In the genomic region with DNA sequence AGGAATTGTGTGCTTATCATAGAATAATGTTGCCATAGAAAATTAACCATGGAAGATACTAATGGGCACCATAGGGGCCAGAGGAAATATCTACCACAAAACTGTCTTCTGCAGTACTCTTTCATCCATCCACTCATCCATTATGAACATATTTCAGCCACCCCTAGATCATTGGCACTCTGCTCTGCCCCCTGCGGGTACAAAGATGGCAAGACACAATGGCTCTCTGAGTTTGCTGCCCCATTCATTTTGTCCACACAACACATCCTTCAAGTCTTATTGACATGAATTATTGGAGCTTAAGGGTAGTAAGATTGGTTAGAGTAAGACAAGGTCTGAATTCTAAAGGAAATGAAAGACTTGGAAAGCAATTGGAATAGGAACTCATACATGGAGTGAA, we compare ENCODE assay signal across 17 cellular contexts.
DNase-seq lines count a peak whose midpoint lies in the region; ATAC-seq, FAIRE-seq and TF ChIP-seq lines count a peak whose summit lies in the region.
"Had no signal": no experiment of that assay in that cellular context is flagged by ENCODE, and none has a peak within 500 bp of the region (broad histone marks: within the 10 kb centered on the region; RNA-seq: fewer than 3 reads in every experiment).

No MANE protein-coding gene starts in this region.

- H3K9me3 Mint-ChIP-seq in MCF 10A (ENCODE audit: unreplicated experiment) = no peaks in the 10 kb centered on the region
- peaks cover 6% of the 10 kb centered on the region for H3K9me3 Mint-ChIP-seq in type B pancreatic cell
- no peaks in the 10 kb centered on the region for H3K9me3 Mint-ChIP-seq in activated T-cell treated with anti-CD3 and anti-CD28 coated beads, Interleukin-2, amount 50 U/mL, for 4 hours

- H3K27ac Mint-ChIP-seq in MCF 10A (ENCODE audit: low read depth, unreplicated experiment) = no peak overlapping the region
- H3K27ac Mint-ChIP-seq in type B pancreatic cell = no peak overlapping the region
- H3K27ac Mint-ChIP-seq: effector memory CD8-positive, alpha-beta T cell; immature natural killer cell had no signal

- FAIRE-seq in bronchial epithelial cell (lab: Jason Lieb, UNC) = no peak
- FAIRE-seq: frontal cortex, HTR-8/SVneo had no signal

- no peak overlapping the region for H3K4me2 ChIP-seq in Loucy (ENCODE audit: low read depth, low read length, poor library complexity, severe bottlenecking)

- H3K4me1 Mint-ChIP-seq in MCF 10A (ENCODE audit: insufficient read depth, unreplicated experiment) (no peaks in the 10 kb centered on the region), type B pancreatic cell (ENCODE audit: unreplicated experiment) (no peaks in the 10 kb centered on the region)
- H3K4me1 Mint-ChIP-seq in activated T-cell treated with anti-CD3 and anti-CD28 coated beads, Interleukin-2, amount 50 U/mL, for 4 hours (ENCODE audit: low read depth) = no peaks in the 10 kb centered on the region
- H3K4me1 Mint-ChIP-seq: immature natural killer cell had no signal

- H3K9me2 ChIP-seq in Loucy (replicated peaks; ENCODE audit: low read depth, low read length) = no peaks in the 10 kb centered on the region

- CTCF ChIA-PET in MCF 10A (lab: Yijun Ruan, JAX) = interaction anchor here (0.7 kb wide), 1 partner anchor 365 kb away, joined by 3 read pairs; no protein-coding TSS in a partner anchor

- no peaks in the 10 kb centered on the region for H3F3A ChIP-seq in Loucy (ENCODE audit: low read depth)

- H3K27me3 ChIP-seq in breast epithelium = no peaks in the 10 kb centered on the region
- no peaks in the 10 kb centered on the region for H3K27me3 ChIP-seq in Loucy (ENCODE audit: insufficient read depth, low read length, poor library complexity, severe bottlenecking)
- no peaks in the 10 kb centered on the region for H3K27me3 ChIP-seq in bronchial epithelial cell (ENCODE audit: control insufficient read depth, insufficient read depth, low read length)

- H3K36me3 Mint-ChIP-seq in MCF 10A (ENCODE audit: insufficient read depth, unreplicated experiment) (no peaks in the 10 kb centered on the region), type B pancreatic cell (no peaks in the 10 kb centered on the region)
- H3K36me3 Mint-ChIP-seq in activated T-cell treated with anti-CD3 and anti-CD28 coated beads, Interleukin-2, amount 50 U/mL, for 4 hours (ENCODE audit: insufficient read depth) = no peaks in the 10 kb centered on the region
- H3K36me3 Mint-ChIP-seq: immature natural killer cell had no signal

- H3K4me3 ChIP-seq in breast epithelium = no peak overlapping the region
- H3K4me3 ChIP-seq in Loucy (ENCODE audit: low read length, poor library complexity, severe bottlenecking) = no peak overlapping the region
- no peak overlapping the region for H3K4me3 ChIP-seq in bronchial epithelial cell (ENCODE audit: low read depth, low read length)

- H3K4me3 Mint-ChIP-seq in MCF 10A (ENCODE audit: unreplicated experiment) (no peak overlapping the region), type B pancreatic cell (no peak overlapping the region)
- no peak overlapping the region for H3K4me3 Mint-ChIP-seq in activated T-cell treated with anti-CD3 and anti-CD28 coated beads, Interleukin-2, amount 50 U/mL, for 4 hours
- H3K4me3 Mint-ChIP-seq: effector memory CD8-positive, alpha-beta T cell; immature natural killer cell had no signal

- H3K27ac ChIP-seq in breast epithelium = no peak overlapping the region

- no peak for ATAC-seq in activated T-cell treated with anti-CD3 and anti-CD28 coated beads, Interleukin-2, amount 50 U/mL, for 4 hours
- ATAC-seq: effector memory CD8-positive, alpha-beta T cell had no signal

- no peak for TF ChIP-seq POLR2A in breast epithelium (IDR thresholded peaks at IDR 0.05)

- no peak overlapping the region for H3K9ac ChIP-seq in Loucy (ENCODE audit: low read depth, low read length, poor library complexity, severe bottlenecking)

- TF ChIP-seq CTCF in MCF 10A (IDR thresholded peaks at IDR 0.05; ENCODE audit: unreplicated experiment) (peak; percentile 46), breast epithelium (IDR thresholded peaks at IDR 0.05) (no peak), Loucy (conservative IDR thresholded peaks at IDR 0.05; ENCODE audit: low read length) (peak; percentile 62), bronchial epithelial cell (IDR thresholded peaks at IDR 0.05; ENCODE audit: insufficient read depth, low read length, severe bottlenecking) (peak; percentile 63), type B pancreatic cell (conservative IDR thresholded peaks at IDR 0.05) (peak; percentile 48)

- no TSS peak for BruUV-seq in MCF 10A (replicated peaks; lab: Mats Ljungman, UMichigan)

- H2AFZ ChIP-seq in Loucy (ENCODE audit: low read length) = no peak overlapping the region

- intact Hi-C loops in MCF 10A (cut with micrococcal nuclease) = loop anchor here (1.0 to 10.0 kb wide), 3 partner anchors 245 to 1012 kb away; no protein-coding TSS in a partner anchor
- intact Hi-C loops in breast epithelium (cut with DNase I; ENCODE audit: low total_unique reads) = no loop called here

- no peaks in the 10 kb centered on the region for H3K79me2 ChIP-seq in Loucy (ENCODE audit: insufficient read depth, low read length)

- H3K27me3 Mint-ChIP-seq in MCF 10A (ENCODE audit: insufficient read depth, unreplicated experiment) = no peaks in the 10 kb centered on the region
- no peaks in the 10 kb centered on the region for H3K27me3 Mint-ChIP-seq in type B pancreatic cell
- H3K27me3 Mint-ChIP-seq in activated T-cell treated with anti-CD3 and anti-CD28 coated beads, Interleukin-2, amount 50 U/mL, for 4 hours (ENCODE audit: low read depth) = no peaks in the 10 kb centered on the region
- H3K27me3 Mint-ChIP-seq: effector memory CD8-positive, alpha-beta T cell had no signal

- H3K4me1 ChIP-seq in breast epithelium (no peaks in the 10 kb centered on the region), Loucy (ENCODE audit: insufficient read depth, low read length, poor library complexity, severe bottlenecking) (no peaks in the 10 kb centered on the region)

- no peaks in the 10 kb centered on the region for H3K9me3 ChIP-seq in breast epithelium
- no peaks in the 10 kb centered on the region for H3K9me3 ChIP-seq in Loucy (ENCODE audit: insufficient read depth, low read depth, low read length)

- H3K36me3 ChIP-seq in breast epithelium (no peaks in the 10 kb centered on the region), Loucy (ENCODE audit: insufficient read depth, low read length) (no peaks in the 10 kb centered on the region), bronchial epithelial cell (ENCODE audit: control insufficient read depth, insufficient read depth, low read length) (no peaks in the 10 kb centered on the region)

- POLR2A ChIA-PET in MCF 10A (lab: Yijun Ruan, JAX) = no interaction called here

- no peaks in the 10 kb centered on the region for H4K20me1 ChIP-seq in Loucy (ENCODE audit: insufficient read depth, low read length, poor library complexity, severe bottlenecking)

- DNase-seq in MCF 10A (ENCODE audit: unreplicated experiment) (peak; percentile 48), breast epithelium (ENCODE audit: low spot score in 2 of 2) (no peak), bronchial epithelial cell (ENCODE audit: low read depth) (peak; percentile 23), type B pancreatic cell (ENCODE audit: extremely low spot score, unreplicated experiment) (no peak), DMS153 treated with DMSO at 0.1 percent for 48 hours (lab: John Stamatoyannopoulos, UW; ENCODE audit: unreplicated experiment) (no peak), NCI-H1417 treated with DMSO at 0.1 percent for 48 hours (lab: John Stamatoyannopoulos, UW) (no peak)
- no peak for DNase-seq in activated T-cell treated with anti-CD3 and anti-CD28 coated beads, Interleukin-2, amount 50 U/mL, for 4 hours
- DNase-seq: activated naive CD4-positive, alpha-beta T cell treated with Interleukin-2 at 50 U/mL for 16 hours; DND-41; effector memory CD8-positive, alpha-beta T cell; immature natural killer cell; NCI-H1105 treated with DMSO at 0.1 percent for 48 hours; NCI-H226; posterior cingulate gyrus had no signal

Comparison
In these comparisons a context has a peak if more than half of its experiments do, and no peak if none do; other contexts are left out.
1. DNase-seq: peak in MCF 10A (single experiment) and bronchial epithelial cell (single experiment); none in breast epithelium (0 of 2), type B pancreatic cell (single experiment), DMS153 treated with DMSO at 0.1 percent for 48 hours (single experiment), NCI-H1417 treated with DMSO at 0.1 percent for 48 hours (single experiment) and activated T-cell treated with anti-CD3 and anti-CD28 coated beads, Interleukin-2, amount 50 U/mL, for 4 hours (single experiment).
2. CTCF ChIP-seq: peak in MCF 10A (single experiment), Loucy (single experiment), bronchial epithelial cell (single experiment) and type B pancreatic cell (single experiment); none in breast epithelium (0 of 3).